ENCODE assay signal across 19 cellular contexts in the genomic region with DNA sequence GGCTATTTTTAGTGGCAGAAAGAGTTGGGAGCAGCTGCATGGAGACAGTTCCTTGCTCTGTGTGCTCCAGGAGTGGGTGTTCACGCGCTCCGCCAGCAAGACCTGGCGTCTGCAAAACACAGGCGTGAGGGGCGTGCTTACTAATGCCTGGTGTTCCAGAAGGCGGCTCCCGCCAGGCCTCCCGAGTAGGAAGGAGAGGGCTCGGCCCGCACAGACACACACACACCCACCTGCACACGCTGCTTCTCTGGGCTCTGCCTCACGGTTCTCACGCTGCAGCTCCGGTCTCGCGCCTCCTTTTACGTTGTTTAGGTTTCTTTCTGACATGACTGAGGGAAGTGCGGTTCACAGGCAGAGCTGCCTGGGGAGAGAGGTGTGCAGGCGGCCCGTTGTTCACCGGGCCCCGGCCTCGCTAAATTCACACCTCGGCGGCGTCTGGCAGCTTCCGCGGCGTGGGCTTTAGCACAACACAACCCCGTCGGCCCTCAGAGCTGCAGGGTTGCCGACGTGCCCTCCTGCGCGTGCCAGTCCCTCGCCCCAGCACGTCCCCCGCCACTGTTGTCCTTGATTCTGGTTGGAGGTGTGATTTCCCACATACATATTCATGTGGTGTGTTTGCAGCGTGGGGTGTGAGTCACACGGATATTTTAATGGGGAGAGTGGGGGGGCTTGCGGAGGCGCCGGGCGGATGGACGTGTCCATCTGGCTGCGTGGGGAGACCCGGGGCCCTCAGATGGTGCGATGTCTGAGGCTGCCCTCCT.
DNase-seq lines count a peak whose midpoint lies in the region; ATAC-seq and TF ChIP-seq lines count a peak whose summit lies in the region.
"Had no signal": no experiment of that assay in that cellular context is flagged by ENCODE, and none has a peak within 500 bp of the region (broad histone marks: within the 10 kb centered on the region; RNA-seq: fewer than 3 reads in every experiment).

No MANE protein-coding gene starts in this region.

- peaks cover 26% of the 10 kb centered on the region for H3K4me1 ChIP-seq in CD4-positive, alpha-beta memory T cell (ENCODE audit: insufficient read depth, low read length)
- peaks cover 0 to 63% of the 10 kb centered on the region in 2 donors for H3K4me1 ChIP-seq in right atrium auricular region
- H3K4me1 ChIP-seq: BE2C had no signal

- TF ChIP-seq CTCF in right atrium auricular region (IDR thresholded peaks at IDR 0.05) (no peak), omental fat pad (IDR thresholded peaks at IDR 0.05) (no peak)

- peaks cover 25 to 54% of the 10 kb centered on the region in 2 donors for H3K36me3 Mint-ChIP-seq in CD4-positive, alpha-beta memory T cell
- H3K36me3 Mint-ChIP-seq in T-helper 17 cell (ENCODE audit: low read depth): peaks cover 5% of the 10 kb centered on the region
- H3K36me3 Mint-ChIP-seq in activated T-cell treated with anti-CD3 and anti-CD28 coated beads, Interleukin-2, amount 50 U/mL, for 72 hours (ENCODE audit: insufficient read depth in 2 of 2): peaks cover 5 to 11% of the 10 kb centered on the region in 2 donors

- peak overlapping the region; percentile 15 to 85 (median 47) for H3K27ac Mint-ChIP-seq in CD4-positive, alpha-beta memory T cell
- H3K27ac Mint-ChIP-seq in T-helper 17 cell: peak overlapping the region; percentile 75
- no peak overlapping the region for H3K27ac Mint-ChIP-seq in activated T-cell treated with anti-CD3 and anti-CD28 coated beads, Interleukin-2, amount 50 U/mL, for 72 hours
- H3K27ac Mint-ChIP-seq: activated T-helper 17 cell treated with anti-CD3 and anti-CD28 coated beads, Interleukin-2, amount 50 U/mL, for 72 hours; T-helper 1 cell treated with Interleukin-12 subunit alpha and Interleukin-12 subunit beta and Interleukin-4 antibody, amounts not matched to agents 30 μg/mL and 1 μg/mL, for 36 hours had no signal

- no peak overlapping the region for H3K4me3 ChIP-seq in CD4-positive, alpha-beta memory T cell (ENCODE audit: low read length in 2 of 2)
- no peak overlapping the region for H3K4me3 ChIP-seq in right atrium auricular region
- H3K4me3 ChIP-seq in skeletal muscle cell (ENCODE audit: low read depth, low read length): no peak overlapping the region
- H3K4me3 ChIP-seq: adrenal gland, coronary artery had no signal

- H3K9me3 Mint-ChIP-seq in CD4-positive, alpha-beta memory T cell: peaks cover 0 to 2% (median 0%) of the 10 kb centered on the region in 8 donors
- H3K9me3 Mint-ChIP-seq in activated T-cell treated with anti-CD3 and anti-CD28 coated beads, Interleukin-2, amount 50 U/mL, for 72 hours: no peaks in the 10 kb centered on the region
- H3K9me3 Mint-ChIP-seq: activated T-helper 17 cell treated with anti-CD3 and anti-CD28 coated beads, Interleukin-2, amount 50 U/mL, for 72 hours; T-helper 1 cell treated with Interleukin-12 subunit alpha and Interleukin-12 subunit beta and Interleukin-4 antibody, amounts not matched to agents 30 μg/mL and 1 μg/mL, for 36 hours; WTC11 had no signal

- peak in 1 of 5 donors; percentile 42 for DNase-seq in CD4-positive, alpha-beta memory T cell
- no peak for DNase-seq in T-helper 17 cell
- no peak for DNase-seq in right atrium auricular region (ENCODE audit: low spot score)
- peak; percentile 34 for DNase-seq in skeletal muscle cell (ENCODE audit: low read depth)
- DNase-seq in activated T-cell treated with anti-CD3 and anti-CD28 coated beads, Interleukin-2, amount 50 U/mL, for 72 hours: no peak
- no peak for DNase-seq in omental fat pad (ENCODE audit: low spot score)
- DNase-seq: activated CD8-positive, alpha-beta memory T cell treated with anti-CD3 and anti-CD28 coated beads for 24 hours; adrenal gland; BE2C; GOT3; NCI-H1694 treated with DMSO at 0.1 percent for 48 hours; retina; stimulated activated CD4-positive, alpha-beta T cell treated with anti-CD3 and anti-CD28 coated beads, Interleukin-2, amount 100 ng/mL, for 24 hours had no signal

- no peaks in the 10 kb centered on the region for H3K9me3 ChIP-seq in CD4-positive, alpha-beta memory T cell (ENCODE audit: control insufficient read depth in 1 of 2, low read length in 2 of 2)
- H3K9me3 ChIP-seq in T-helper 17 cell (ENCODE audit: control insufficient read depth, low read length, poor library complexity, severe bottlenecking) (no peaks in the 10 kb centered on the region), right atrium auricular region (no peaks in the 10 kb centered on the region)
- H3K9me3 ChIP-seq: adrenal gland, BE2C had no signal

- POLR2A ChIA-PET in CD4-positive, alpha-beta memory T cell (lab: Charles Lee; ENCODE audit: partially characterized antibody): interaction anchor here (0.6 to 1.0 kb wide), 3 partner anchors 49 to 681 kb away, joined by 3 to 4 read pairs (median 3); no protein-coding TSS in a partner anchor

- ATAC-seq in T-helper 17 cell: no peak
- no peak for ATAC-seq in activated T-cell treated with anti-CD3 and anti-CD28 coated beads, Interleukin-2, amount 50 U/mL, for 72 hours (replicated peaks in 1 of 2)
- no peak for ATAC-seq in omental fat pad (ENCODE audit: low FRiP score)
- ATAC-seq in esophagus mucosa: no peak
- ATAC-seq: activated T-helper 17 cell treated with anti-CD3 and anti-CD28 coated beads, Interleukin-2, amount 50 U/mL, for 72 hours had no signal

- no peaks in the 10 kb centered on the region for H3K27me3 ChIP-seq in CD4-positive, alpha-beta memory T cell (ENCODE audit: insufficient read depth, low read length)
- no peaks in the 10 kb centered on the region for H3K27me3 ChIP-seq in right atrium auricular region
- H3K27me3 ChIP-seq: adrenal gland, BE2C had no signal

- intact Hi-C loops in CD4-positive, alpha-beta memory T cell (cut with micrococcal nuclease): loop anchor here (10.0 kb wide), 1 partner anchor 240 kb away; no protein-coding TSS in a partner anchor

- CTCF ChIA-PET in CD4-positive, alpha-beta memory T cell (lab: Charles Lee; ENCODE audit: partially characterized antibody): no interaction called here

- H3K27ac ChIP-seq in CD4-positive, alpha-beta memory T cell (ENCODE audit: low read depth, low read length): peak overlapping the region; percentile 3
- peak overlapping the region; percentile 69 to 88 for H3K27ac ChIP-seq in right atrium auricular region
- H3K27ac ChIP-seq: coronary artery, epithelial cell of prostate had no signal

- H3K4me1 Mint-ChIP-seq in CD4-positive, alpha-beta memory T cell: peaks cover 8 to 42% (median 23%) of the 10 kb centered on the region in 4 donors
- peaks cover 20% of the 10 kb centered on the region for H3K4me1 Mint-ChIP-seq in T-helper 17 cell
- H3K4me1 Mint-ChIP-seq in activated T-cell treated with anti-CD3 and anti-CD28 coated beads, Interleukin-2, amount 50 U/mL, for 72 hours (ENCODE audit: low read depth): peaks cover 13% of the 10 kb centered on the region
- H3K4me1 Mint-ChIP-seq: activated T-helper 17 cell treated with anti-CD3 and anti-CD28 coated beads, Interleukin-2, amount 50 U/mL, for 72 hours had no signal

- H3K4me3 Mint-ChIP-seq in CD4-positive, alpha-beta memory T cell: peak overlapping the region in 1 of 8 donors; percentile 7
- peak overlapping the region; percentile 73 for H3K4me3 Mint-ChIP-seq in T-helper 17 cell
- no peak overlapping the region for H3K4me3 Mint-ChIP-seq in activated T-cell treated with anti-CD3 and anti-CD28 coated beads, Interleukin-2, amount 50 U/mL, for 72 hours
- H3K4me3 Mint-ChIP-seq: activated T-helper 17 cell treated with anti-CD3 and anti-CD28 coated beads, Interleukin-2, amount 50 U/mL, for 72 hours; T-helper 1 cell treated with Interleukin-12 subunit alpha and Interleukin-12 subunit beta and Interleukin-4 antibody, amounts not matched to agents 30 μg/mL and 1 μg/mL, for 36 hours; WTC11 had no signal

- no peaks in the 10 kb centered on the region for H3K27me3 Mint-ChIP-seq in CD4-positive, alpha-beta memory T cell
- no peaks in the 10 kb centered on the region for H3K27me3 Mint-ChIP-seq in T-helper 17 cell
- H3K27me3 Mint-ChIP-seq in activated T-cell treated with anti-CD3 and anti-CD28 coated beads, Interleukin-2, amount 50 U/mL, for 72 hours (ENCODE audit: low read depth): no peaks in the 10 kb centered on the region
- H3K27me3 Mint-ChIP-seq: activated T-helper 17 cell treated with anti-CD3 and anti-CD28 coated beads, Interleukin-2, amount 50 U/mL, for 72 hours had no signal

- peaks cover 57% of the 10 kb centered on the region for H3K36me3 ChIP-seq in CD4-positive, alpha-beta memory T cell (ENCODE audit: insufficient read depth, low read length)
- H3K36me3 ChIP-seq in right atrium auricular region: peaks cover 57% of the 10 kb centered on the region
- H3K36me3 ChIP-seq: BE2C had no signal
